In genomic region chr2:69561041-69561550, GRCh38 we compare ENCODE assay signal across 18 cellular contexts.
DNase-seq lines count a peak whose midpoint lies in the region; ATAC-seq, FAIRE-seq and TF ChIP-seq lines count a peak whose summit lies in the region.
"Had no signal": no experiment of that assay in that cellular context is flagged by ENCODE, and none has a peak within 500 bp of the region (broad histone marks: within the 10 kb centered on the region; RNA-seq: fewer than 3 reads in every experiment).

No MANE protein-coding gene starts in this region.

- H3K27ac ChIP-seq in left ventricle myocardium inferior (replicated peaks) (peak overlapping the region; percentile 0), heart left ventricle (peak overlapping the region in 3 of 12 donors; percentile 0 to 25 (median 15)), GM12878 (ENCODE audit: control insufficient read depth, insufficient read depth) (no peak overlapping the region), parathyroid adenoma (no peak overlapping the region), vagina (no peak overlapping the region)
- H3K27ac ChIP-seq: A549 had no signal

- WGBS in heart left ventricle, 4 donors = 56 to 79% (median 67%) methylated on average over 3 of the region's 3 CpGs
- WGBS in GM12878 (ENCODE audit: insufficient coverage, insufficient replicate concordance, low lambda C conversion rate, missing lambda C conversion rate) = 65% methylated on average over 3 of the region's 3 CpGs

- H3K36me3 ChIP-seq in left ventricle myocardium inferior (peaks cover 9% of the 10 kb centered on the region), heart left ventricle (peaks cover 0 to 11% (median 0%) of the 10 kb centered on the region in 9 donors), GM12878 (ENCODE audit: control insufficient read depth in 2 of 2, insufficient read depth in 2 of 2, low read length in 1 of 2) (no peaks in the 10 kb centered on the region), parathyroid adenoma (ENCODE audit: control insufficient read depth, insufficient read depth, low read length) (no peaks in the 10 kb centered on the region), vagina (no peaks in the 10 kb centered on the region)

- RAD21 ChIA-PET in GM12878 (lab: Charles Lee; ENCODE audit: unreplicated experiment) = interaction anchor here (0.9 to 2.5 kb wide), 22 partner anchors 8 to 255 kb away, joined by 3 to 16 read pairs (median 4); partner anchors contain the start of genes AAK1, ANXA4 and NFU1

- FAIRE-seq in GM12878 (lab: Jason Lieb, UNC) = no peak
- FAIRE-seq: A549, D721Med had no signal

- H3K79me2 ChIP-seq in GM12878 (ENCODE audit: control insufficient read depth, insufficient read depth, low read length) (peaks cover 10% of the 10 kb centered on the region), parathyroid adenoma (peaks cover 59% of the 10 kb centered on the region)

- SMC1A ChIA-PET in GM12878 (lab: Charles Lee; ENCODE audit: uncharacterized antibody, unreplicated experiment) = interaction anchor here (0.8 to 3.5 kb wide), 25 partner anchors 9 to 276 kb away, joined by 3 to 55 read pairs (median 4); no protein-coding TSS in a partner anchor

- H4K20me1 ChIP-seq in GM12878 (ENCODE audit: control insufficient read depth, insufficient read depth) = no peaks in the 10 kb centered on the region

- TF ChIP-seq POLR2A in heart left ventricle (IDR thresholded peaks at IDR 0.05) = no peak
- no peak for TF ChIP-seq POLR2A in GM12878 (IDR thresholded peaks at IDR 0.05; ENCODE audit: low read depth, low read length)
- TF ChIP-seq POLR2A in vagina (IDR thresholded peaks at IDR 0.05) = no peak

- H3K4me1 ChIP-seq in left ventricle myocardium inferior (peaks cover 82% of the 10 kb centered on the region), heart left ventricle (peaks cover 3 to 65% (median 37%) of the 10 kb centered on the region in 12 donors), GM12878 (ENCODE audit: control insufficient read depth, insufficient read depth, low read length) (peaks cover 5% of the 10 kb centered on the region), parathyroid adenoma (peaks cover 40% of the 10 kb centered on the region), vagina (peaks cover 13% of the 10 kb centered on the region)

- in situ Hi-C loops in GM12878 (cut with MboI) = loop anchor here (5.0 to 25.0 kb wide), 2 partner anchors 151 to 251 kb away; no protein-coding TSS in a partner anchor

- H3K4me2 ChIP-seq in GM12878 (ENCODE audit: control insufficient read depth, insufficient read depth) (no peak overlapping the region), parathyroid adenoma (ENCODE audit: low read length) (peak overlapping the region; percentile 46)
- H3K4me2 ChIP-seq: A549, SK-N-SH had no signal

- H3K9me3 ChIP-seq in left ventricle myocardium inferior (replicated peaks) = no peaks in the 10 kb centered on the region
- H3K9me3 ChIP-seq in heart left ventricle = no peaks in the 10 kb centered on the region
- no peaks in the 10 kb centered on the region for H3K9me3 ChIP-seq in GM12878 (replicated peaks; ENCODE audit: control insufficient read depth, insufficient read depth, low read length)
- H3K9me3 ChIP-seq in parathyroid adenoma (ENCODE audit: control insufficient read depth, low read length) = no peaks in the 10 kb centered on the region
- no peaks in the 10 kb centered on the region for H3K9me3 ChIP-seq in vagina
- H3K9me3 ChIP-seq: A549, SK-N-SH had no signal

- CTCF ChIA-PET in GM12878 (lab: Yijun Ruan, JAX) = interaction anchor here (0.6 to 15.7 kb wide), 28 partner anchors 11 to 433 kb away, joined by 3 to 293 read pairs (median 4); partner anchors contain the start of gene SNRNP27

- H3K9ac ChIP-seq in GM12878 (ENCODE audit: control insufficient read depth, insufficient read depth, low read length) (no peak overlapping the region), parathyroid adenoma (no peak overlapping the region)
- H3K9ac ChIP-seq: SK-N-SH had no signal

- no TSS peak for BruUV-seq in GM12878 (replicated peaks; lab: Mats Ljungman, UMichigan)

- no peak for TF ChIP-seq EP300 in GM12878 (IDR thresholded peaks at IDR 0.05; ENCODE audit: borderline replicate concordance in 1 of 2, control insufficient read depth in 1 of 2, low read depth in 2 of 2, low read length in 2 of 2)

- DNase-seq in left ventricle myocardium inferior (no peak), heart left ventricle (no peak), OCI-M1 (lab: John Stamatoyannopoulos, UW) (peak; percentile 30), GM12878 (ENCODE audit: low read depth, low spot score) (no peak), vagina (ENCODE audit: extremely low spot score in 2 of 2) (no peak), midbrain (lab: John Stamatoyannopoulos, UW) (no peak)
- no peak for DNase-seq in activated T-cell treated with anti-CD3 and anti-CD28 coated beads, Interleukin-2, amount 50 U/mL, for 48 hours
- DNase-seq: DMS79 treated with DMSO at 0.1 percent for 48 hours, GF-D8, H9, NCI-H1092, NCI-H1694, NCI-H2107, Right ventricle myocardium superior, SK-N-SH had no signal

- TF ChIP-seq CTCF in left ventricle myocardium inferior (IDR thresholded peaks at IDR 0.05; ENCODE audit: borderline replicate concordance) (no peak), heart left ventricle (IDR thresholded peaks at IDR 0.05) (no peak), GM12878 (IDR thresholded peaks at IDR 0.05 in 2 of 3, conservative IDR thresholded peaks at IDR 0.05 in 1 of 3; ENCODE audit: control insufficient read depth in 2 of 3, extremely low read depth in 1 of 3, insufficient read depth in 1 of 3, low read depth in 3 of 3, low read length in 3 of 3) (no peak), parathyroid adenoma (IDR thresholded peaks at IDR 0.05) (no peak), vagina (IDR thresholded peaks at IDR 0.05) (no peak)

- H3K27me3 ChIP-seq in left ventricle myocardium inferior (ENCODE audit: low read depth) = no peaks in the 10 kb centered on the region
- no peaks in the 10 kb centered on the region for H3K27me3 ChIP-seq in heart left ventricle
- no peaks in the 10 kb centered on the region for H3K27me3 ChIP-seq in GM12878 (replicated peaks in 1 of 2; ENCODE audit: control insufficient read depth in 2 of 2, insufficient read depth in 2 of 2, low read length in 1 of 2)
- no peaks in the 10 kb centered on the region for H3K27me3 ChIP-seq in parathyroid adenoma (ENCODE audit: control insufficient read depth, insufficient read depth, low read length)
- H3K27me3 ChIP-seq in vagina = no peaks in the 10 kb centered on the region

- intact Hi-C loops in left ventricle myocardium inferior (cut with micrococcal nuclease) (loop anchor here (10.0 kb wide), 1 partner anchor 84 kb away; the partner anchor contains the start of gene AAK1), heart left ventricle (cut with DNase I) (loop anchor here in 8 of 10 donors (2.0 to 10.0 kb wide), 8 partner anchors 74 to 274 kb away; partner anchors contain the start of genes AAK1 (in 6 of the 8) and GMCL1 (in 2 of the 8)), GM12878 (cut with micrococcal nuclease; ENCODE audit: unreplicated experiment) (no loop called here), vagina (cut with DNase I) (loop anchor here (10.0 kb wide), 1 partner anchor 154 kb away; no protein-coding TSS in a partner anchor)

- POLR2A ChIA-PET in GM12878 (lab: Charles Lee) = interaction anchor here (1.0 kb wide), 1 partner anchor 152 kb away, joined by 3 read pairs; no protein-coding TSS in a partner anchor

- H3K4me3 ChIP-seq in left ventricle myocardium inferior (no peak overlapping the region), heart left ventricle (no peak overlapping the region), GM12878 (no peak overlapping the region), parathyroid adenoma (ENCODE audit: low read depth, low read length) (no peak overlapping the region), vagina (no peak overlapping the region)
- H3K4me3 ChIP-seq: A549 had no signal

- TF ChIP-seq RAD21 in GM12878 (IDR thresholded peaks at IDR 0.05; ENCODE audit: insufficient read depth, low read depth, low read length) = no peak

- ATAC-seq in heart left ventricle (no peak), GM12878 (no peak)

- no peak overlapping the region for H2AFZ ChIP-seq in GM12878 (ENCODE audit: control insufficient read depth, low read depth, low read length)
- no peak overlapping the region for H2AFZ ChIP-seq in parathyroid adenoma

TF ChIP-seq in GM12878, 131 proteins besides CTCF, POLR2A, EP300 and RAD21:
- TF ChIP-seq SPI1 (IDR thresholded peaks at IDR 0.05; ENCODE audit: borderline replicate concordance, insufficient read depth, low read depth, low read length) (0 out of 2 replicates have a peak, but pooled peaks have one; percentile 33), KAT2A (conservative IDR thresholded peaks at IDR 0.05; ENCODE audit: control insufficient read depth, low read depth, low read length) (no peak)
